Comparison of ENCODE assay signal across 7 cellular contexts in genomic region chr1:181936768-181937581, GRCh38.
DNase-seq lines count a peak whose midpoint lies in the region; ATAC-seq and TF ChIP-seq lines count a peak whose summit lies in the region.

No MANE protein-coding gene starts in this region.

- H3K4me1 ChIP-seq in right cardiac atrium (ENCODE audit: control insufficient read depth, insufficient read depth, low read length): no peaks in the 10 kb centered on the region
- no peaks in the 10 kb centered on the region for H3K4me1 ChIP-seq in spleen

- no peaks in the 10 kb centered on the region for H3K36me3 Mint-ChIP-seq in activated T-cell treated with anti-CD3 and anti-CD28 coated beads, Interleukin-2, amount 50 U/mL, for 72 hours (ENCODE audit: insufficient read depth in 2 of 2)

- no peaks in the 10 kb centered on the region for H3K27me3 ChIP-seq in right cardiac atrium (ENCODE audit: control insufficient read depth, insufficient read depth)
- no peaks in the 10 kb centered on the region for H3K27me3 ChIP-seq in spleen (replicated peaks in 1 of 7)

- H3K9me3 Mint-ChIP-seq in activated T-cell treated with anti-CD3 and anti-CD28 coated beads, Interleukin-2, amount 50 U/mL, for 72 hours: no peaks in the 10 kb centered on the region

- H3K36me3 ChIP-seq in spleen: no peaks in the 10 kb centered on the region

- 28% methylated on average over 9 of the region's 9 CpGs for WGBS in right cardiac atrium
- WGBS in spleen, 5 donors: 19 to 30% (median 26%) methylated on average over 9 of the region's 9 CpGs

- DNase-seq in HuH-7 (ENCODE audit: low spot score) (peak; percentile 48), NCI-H82 (lab: John Stamatoyannopoulos, UW) (peak; percentile 90), right cardiac atrium (no peak), spleen (no peak)
- peak; percentile 51 to 55 for DNase-seq in activated T-cell treated with anti-CD3 and anti-CD28 coated beads, Interleukin-2, amount 50 U/mL, for 72 hours

- no peaks in the 10 kb centered on the region for H3K27me3 Mint-ChIP-seq in activated T-cell treated with anti-CD3 and anti-CD28 coated beads, Interleukin-2, amount 50 U/mL, for 72 hours (ENCODE audit: low read depth)

- H3K4me1 Mint-ChIP-seq in activated T-cell treated with anti-CD3 and anti-CD28 coated beads, Interleukin-2, amount 50 U/mL, for 72 hours (ENCODE audit: low read depth): no peaks in the 10 kb centered on the region

- no peak overlapping the region for H3K27ac ChIP-seq in right cardiac atrium (ENCODE audit: low read length)
- no peak overlapping the region for H3K27ac ChIP-seq in spleen

- peak overlapping the region; percentile 22 to 55 for H3K4me3 Mint-ChIP-seq in activated T-cell treated with anti-CD3 and anti-CD28 coated beads, Interleukin-2, amount 50 U/mL, for 72 hours

- no peak overlapping the region for H3K4me3 ChIP-seq in GM12875 (ENCODE audit: low read depth, low read length)
- no peak overlapping the region for H3K4me3 ChIP-seq in right cardiac atrium (ENCODE audit: low read length)
- H3K4me3 ChIP-seq in spleen: no peak overlapping the region

- intact Hi-C loops in right cardiac atrium (cut with DNase I) (loop anchor here in 2 of 4 donors (10.0 kb wide), 1 partner anchor 462 kb away; no protein-coding TSS in a partner anchor), spleen (cut with DNase I; ENCODE audit: low total_unique reads) (no loop called here)

- TF ChIP-seq CTCF in GM12875 (IDR thresholded peaks at IDR 0.05; ENCODE audit: borderline replicate concordance, insufficient read depth, low read depth, low read length): peak; percentile 75
- peak in 8 of 11 experiments; percentile 21 to 52 (median 32) for TF ChIP-seq CTCF in spleen (IDR thresholded peaks at IDR 0.05 in 8 of 11, conservative IDR thresholded peaks at IDR 0.05 in 3 of 11)

- ATAC-seq in GM21786 (IDR thresholded peaks at IDR 0.05; ENCODE audit: unreplicated experiment) (peak; percentile 87), right cardiac atrium (peak; percentile 54 to 74)
- ATAC-seq in activated T-cell treated with anti-CD3 and anti-CD28 coated beads, Interleukin-2, amount 50 U/mL, for 72 hours (replicated peaks in 1 of 2): peak; percentile 78 to 82

- H3K9me3 ChIP-seq in right cardiac atrium (ENCODE audit: control insufficient read depth, low read length): no peaks in the 10 kb centered on the region
- H3K9me3 ChIP-seq in spleen: no peaks in the 10 kb centered on the region

- no peak overlapping the region for H3K27ac Mint-ChIP-seq in activated T-cell treated with anti-CD3 and anti-CD28 coated beads, Interleukin-2, amount 50 U/mL, for 72 hours

- no peak for TF ChIP-seq POLR2A in spleen (IDR thresholded peaks at IDR 0.05)

Comparison
In these comparisons a context has a peak if more than half of its experiments do, and no peak if none do; other contexts are left out.
1. DNase-seq: peak in HuH-7 (single experiment), NCI-H82 (single experiment) and activated T-cell treated with anti-CD3 and anti-CD28 coated beads, Interleukin-2, amount 50 U/mL, for 72 hours (2 of 2); none in right cardiac atrium (0 of 3) and spleen (single experiment).
2. Peak in every context shown above with its lines, with median percentiles within 50 percentile points of each other: ATAC-seq.